Comparison of ENCODE assay signal across 18 cellular contexts in the genomic region with DNA sequence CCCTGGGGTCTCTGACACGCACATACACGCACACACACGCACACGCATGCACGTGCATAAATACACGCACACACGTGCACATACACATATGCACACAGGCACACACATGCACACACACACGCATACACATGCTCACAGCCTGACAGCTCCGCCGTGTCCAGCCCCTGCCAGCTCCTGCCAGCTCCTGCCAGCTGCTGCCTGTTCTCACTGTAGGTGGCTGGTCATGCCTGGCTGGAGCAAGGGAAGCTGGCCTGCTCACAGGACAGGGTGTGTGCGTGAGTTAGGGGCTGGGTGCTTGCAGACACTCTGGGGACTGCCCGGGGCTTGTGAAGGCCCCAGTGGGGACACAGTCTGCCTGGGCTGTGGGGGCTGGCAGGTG. TPM values are rescaled to one million over a fixed set of nuclear protein-coding genes. Genes with fewer than 3 reads are reported as not detected.
DNase-seq lines count a peak whose midpoint lies in the region; TF ChIP-seq lines count a peak whose summit lies in the region.
"Had no signal": no experiment of that assay in that cellular context is flagged by ENCODE, and none has a peak within 500 bp of the region (broad histone marks: within the 10 kb centered on the region; RNA-seq: fewer than 3 reads in every experiment).

No MANE protein-coding gene starts in this region.

- BruUV-seq in Calu3 (replicated peaks; lab: Mats Ljungman, UMichigan) = no TSS peak

- DNase-seq in DMS 273 (lab: John Stamatoyannopoulos, UW; ENCODE audit: unreplicated experiment) (peak; percentile 77), DMS 273 treated with DMSO at 0.1 percent for 48 hours (lab: John Stamatoyannopoulos, UW) (no peak), NCI-H1694 (lab: John Stamatoyannopoulos, UW) (peak; percentile 25), renal cortical epithelial cell (ENCODE audit: low read depth) (peak; percentile 75), Calu3 (no peak), ACHN (no peak), COLO829 (ENCODE audit: low spot score) (no peak)
- DNase-seq: CD4-positive, alpha-beta memory T cell; erythroblast; heart left ventricle; mucosa of descending colon; pancreas; PC-9 had no signal

- H3K27ac ChIP-seq in angular gyrus (ENCODE audit: low read depth, low read length) = peak overlapping the region; percentile 66
- H3K27ac ChIP-seq: 22Rv1, heart left ventricle, pancreas, PC-9 had no signal

- in situ Hi-C loops in ACHN (cut with HindIII; ENCODE audit: low pct_ligation_motif_present, low pct_unique_long_range_greater_than_20kb, low sequenced_read_pairs) = no loop called here

- no peaks in the 10 kb centered on the region for H3K27me3 Mint-ChIP-seq in Calu3 (ENCODE audit: unreplicated experiment)
- H3K27me3 Mint-ChIP-seq: CD4-positive, alpha-beta memory T cell; stimulated activated naive CD8-positive, alpha-beta T cell treated with anti-CD3 and anti-CD28 coated beads, Interleukin-15, Interleukin-2, amounts not matched to agents 100 ng/mL and 50 ng/mL, for 24 hours had no signal

- no peaks in the 10 kb centered on the region for H3K36me3 Mint-ChIP-seq in Calu3 (ENCODE audit: insufficient read depth, unreplicated experiment)
- H3K36me3 Mint-ChIP-seq: CD4-positive, alpha-beta memory T cell; WTC11 had no signal

- CTCF ChIA-PET in Calu3 (lab: Charles Lee) = no interaction called here

- no peaks in the 10 kb centered on the region for H3K9me3 Mint-ChIP-seq in Calu3 (ENCODE audit: low read depth, unreplicated experiment)
- H3K9me3 Mint-ChIP-seq: stimulated activated naive CD8-positive, alpha-beta T cell treated with anti-CD3 and anti-CD28 coated beads, Interleukin-15, Interleukin-2, amounts not matched to agents 100 ng/mL and 50 ng/mL, for 24 hours; WTC11 had no signal

- no peaks in the 10 kb centered on the region for H3K4me1 Mint-ChIP-seq in Calu3 (ENCODE audit: low read depth, unreplicated experiment)
- H3K4me1 Mint-ChIP-seq: WTC11 had no signal

- intact Hi-C loops in Calu3 (cut with micrococcal nuclease; ENCODE audit: unreplicated experiment) = no loop called here

- TF ChIP-seq CTCF in Calu3 (IDR thresholded peaks at IDR 0.05; ENCODE audit: unreplicated experiment) = no peak

- H3K4me3 Mint-ChIP-seq in Calu3 (ENCODE audit: low read depth, unreplicated experiment) = no peak overlapping the region
- H3K4me3 Mint-ChIP-seq: CD4-positive, alpha-beta memory T cell; stimulated activated naive CD8-positive, alpha-beta T cell treated with anti-CD3 and anti-CD28 coated beads, Interleukin-15, Interleukin-2, amounts not matched to agents 100 ng/mL and 50 ng/mL, for 24 hours; WTC11 had no signal

- H3K27ac Mint-ChIP-seq in Calu3 (ENCODE audit: unreplicated experiment) = no peak overlapping the region
- H3K27ac Mint-ChIP-seq: stimulated activated naive CD8-positive, alpha-beta T cell treated with anti-CD3 and anti-CD28 coated beads, Interleukin-15, Interleukin-2, amounts not matched to agents 100 ng/mL and 50 ng/mL, for 24 hours; WTC11 had no signal

RNA-seq across cellular contexts. Expression of a gene that starts 4.9 kb away (rescaled TPM):
- total RNA-seq in renal cortical epithelial cell (0.05 and 0.17 TPM in 2 replicates), Calu3 (2022) (3.1 and 4.1 TPM in 2 replicates)

RNA-seq across cellular contexts. Expression of a gene that starts 45.4 kb away (rescaled TPM):
- 14.6 and 20.3 TPM in 2 replicates for total RNA-seq in renal cortical epithelial cell
- total RNA-seq in Calu3 (2022) = 24.4 and 24.7 TPM in 2 replicates

RNA-seq across cellular contexts. Expression of a gene that starts 49.1 kb away (rescaled TPM):
- not detected in 2 replicates for total RNA-seq in renal cortical epithelial cell
- not detected in 2 replicates for total RNA-seq in Calu3 (2022)
- total RNA-seq: astrocyte; CD4-positive, alpha-beta memory T cell; PC-9; WTC11 had no signal

Comparison
In these comparisons a context has a peak if more than half of its experiments do, and no peak if none do; other contexts are left out.
1. DNase-seq: peak in DMS 273 (single experiment), NCI-H1694 (single experiment) and renal cortical epithelial cell (single experiment); none in DMS 273 treated with DMSO at 0.1 percent for 48 hours (single experiment), Calu3 (single experiment), ACHN (single experiment) and COLO829 (single experiment).